In genomic region chr5:62007457-62007856, GRCh38 we compare ENCODE assay signal across 25 cellular contexts.
"Had no signal": no experiment of that assay in that cellular context is flagged by ENCODE, and none has a peak within 500 bp of the region (broad histone marks: within the 10 kb centered on the region; RNA-seq: fewer than 3 reads in every experiment).

No MANE protein-coding gene starts in this region.

- H3K79me2 ChIP-seq: parathyroid adenoma had no signal

- H3K4me1 ChIP-seq: heart left ventricle, parathyroid adenoma, prostate gland, right lobe of liver, spleen, testis, tibial nerve, upper lobe of right lung, vagina had no signal

- H3K9ac ChIP-seq: parathyroid adenoma had no signal

- ATAC-seq: heart left ventricle; left colon; left ventricle myocardium superior; right lobe of liver; stimulated activated memory B cell treated with anti-CD40 and anti-IgM and Interleukin-4, amounts not matched to agents 10 μg/mL and 1 μg/mL and 100 μg/mL, for 72 hours; stimulated activated naive CD8-positive, alpha-beta T cell treated with anti-CD3 and anti-CD28 coated beads, Interleukin-15, amount 100 ng/mL, for 72 hours; upper lobe of right lung had no signal

- H2AFZ ChIP-seq: parathyroid adenoma had no signal

- H3K9me3 ChIP-seq: heart left ventricle, prostate gland, right lobe of liver, spleen, testis, tibial nerve, upper lobe of right lung, vagina had no signal

- H3K4me3 ChIP-seq: heart left ventricle, lung, prostate gland, right lobe of liver, spleen, testis, tibial nerve, upper lobe of right lung, vagina had no signal

- H3K36me3 ChIP-seq: heart left ventricle, prostate gland, right lobe of liver, spleen, tibial nerve, upper lobe of right lung, vagina had no signal

- DNase-seq: effector CD4-positive, alpha-beta T cell; endodermal cell; erythroblast; foreskin melanocyte; heart left ventricle; hippocampal formation; left colon; left ventricle myocardium superior; mesendoderm; naive B cell; retina; right lobe of liver; spleen; stimulated activated CD4-positive, alpha-beta T cell treated with anti-CD3 and anti-CD28 coated beads, Interleukin-15, amount 100 ng/mL, for 24 hours; stimulated activated CD4-positive, alpha-beta T cell treated with anti-CD3 and anti-CD28 coated beads, Interleukin-1b, Interleukin-23, amount 100 ng/mL, for 48 hours; stimulated activated CD4-positive, alpha-beta T cell treated with anti-CD3 and anti-CD28 coated beads, Interleukin-4, amount 100 ng/mL, for 24 hours; stimulated activated naive CD8-positive, alpha-beta T cell treated with anti-CD3 and anti-CD28 coated beads, Interleukin-15, amount 100 ng/mL, for 72 hours; testis; upper lobe of right lung had no signal

- H3K27me3 ChIP-seq: heart left ventricle, right lobe of liver, spleen, testis, tibial nerve, upper lobe of right lung, vagina had no signal

- H3K27ac ChIP-seq: heart left ventricle, parathyroid adenoma, prostate gland, right lobe of liver, spleen, testis, tibial nerve, upper lobe of right lung, vagina had no signal
